In the genomic region with DNA sequence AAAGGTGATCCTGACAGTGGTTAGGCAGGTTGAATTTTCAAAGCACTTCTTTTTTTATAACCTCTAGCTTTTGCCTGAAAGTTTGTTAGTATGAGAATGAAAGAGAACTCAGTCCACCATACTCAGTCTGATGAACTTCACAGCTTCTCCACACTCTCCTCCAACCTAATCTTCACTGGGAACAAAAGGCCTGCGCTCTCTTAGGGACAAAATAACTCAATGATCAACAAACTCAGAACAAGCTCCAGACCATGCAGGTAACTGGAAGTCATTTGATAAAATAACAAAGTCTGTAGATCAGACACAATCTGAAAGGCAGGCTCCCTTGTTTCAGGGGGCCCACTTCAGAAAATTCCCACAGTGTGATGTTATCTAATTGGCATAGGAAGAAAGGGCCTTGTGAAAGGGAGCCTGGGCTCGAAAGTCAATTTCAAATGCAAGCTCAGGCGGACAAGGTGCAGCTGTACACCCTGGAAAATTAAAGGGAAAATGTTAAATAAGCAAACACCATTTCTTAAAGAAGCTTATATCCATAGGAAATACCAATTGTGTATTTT, we compare ENCODE assay signal across 17 cellular contexts.
DNase-seq lines count a peak whose midpoint lies in the region; ATAC-seq and TF ChIP-seq lines count a peak whose summit lies in the region.
"Had no signal": no experiment of that assay in that cellular context is flagged by ENCODE, and none has a peak within 500 bp of the region (broad histone marks: within the 10 kb centered on the region; RNA-seq: fewer than 3 reads in every experiment).

No MANE protein-coding gene starts in this region.

- peaks cover 10 to 27% (median 11%) of the 10 kb centered on the region in 3 donors for H3K36me3 Mint-ChIP-seq in immature natural killer cell
- peaks cover 16% of the 10 kb centered on the region for H3K36me3 Mint-ChIP-seq in neural progenitor cell
- peaks cover 24% of the 10 kb centered on the region for H3K36me3 Mint-ChIP-seq in type B pancreatic cell
- H3K36me3 Mint-ChIP-seq in stimulated activated effector memory CD8-positive, alpha-beta T cell treated with anti-CD3 and anti-CD28 coated beads, Interleukin-12 subunit alpha, Interleukin-12 subunit beta, amount 100 ng/mL, for 72 hours: peaks cover 12% of the 10 kb centered on the region

- H3K4me2 ChIP-seq in neural progenitor cell: no peak overlapping the region

- ATAC-seq in stimulated activated effector memory CD8-positive, alpha-beta T cell treated with anti-CD3 and anti-CD28 coated beads, Interleukin-12 subunit alpha, Interleukin-12 subunit beta, amount 100 ng/mL, for 72 hours: no peak

- DNase-seq in SK-N-DZ (ENCODE audit: low spot score) (peak; percentile 83), immature natural killer cell (no peak), neural progenitor cell (ENCODE audit: low spot score) (no peak), type B pancreatic cell (ENCODE audit: extremely low spot score, unreplicated experiment) (no peak), SKM-1 (lab: John Stamatoyannopoulos, UW; ENCODE audit: unreplicated experiment) (no peak), DMS 273 (lab: John Stamatoyannopoulos, UW; ENCODE audit: unreplicated experiment) (no peak)
- DNase-seq in stimulated activated effector memory CD8-positive, alpha-beta T cell treated with anti-CD3 and anti-CD28 coated beads, Interleukin-12 subunit alpha, Interleukin-12 subunit beta, amount 100 ng/mL, for 72 hours (ENCODE audit: low spot score in 2 of 2): no peak
- DNase-seq: ACHN; BE2C; C1 segment of cervical spinal cord; Caco-2; CD4-positive, alpha-beta T cell; DMS153; DMS79; GDM1; GM23248 had no signal

- H3K4me1 Mint-ChIP-seq in immature natural killer cell (peaks cover 14 to 36% of the 10 kb centered on the region in 2 donors), neural progenitor cell (no peaks in the 10 kb centered on the region), type B pancreatic cell (ENCODE audit: unreplicated experiment) (peaks cover 7% of the 10 kb centered on the region)
- H3K4me1 Mint-ChIP-seq in stimulated activated effector memory CD8-positive, alpha-beta T cell treated with anti-CD3 and anti-CD28 coated beads, Interleukin-12 subunit alpha, Interleukin-12 subunit beta, amount 100 ng/mL, for 72 hours: no peaks in the 10 kb centered on the region

- no peak overlapping the region for H3K4me3 Mint-ChIP-seq in immature natural killer cell
- H3K4me3 Mint-ChIP-seq in neural progenitor cell: no peak overlapping the region
- H3K4me3 Mint-ChIP-seq in type B pancreatic cell: no peak overlapping the region
- H3K4me3 Mint-ChIP-seq in stimulated activated effector memory CD8-positive, alpha-beta T cell treated with anti-CD3 and anti-CD28 coated beads, Interleukin-12 subunit alpha, Interleukin-12 subunit beta, amount 100 ng/mL, for 72 hours: no peak overlapping the region
- H3K4me3 Mint-ChIP-seq: CD4-positive, alpha-beta T cell had no signal

- no peaks in the 10 kb centered on the region for H4K20me1 ChIP-seq in neural progenitor cell (ENCODE audit: low read depth)

- no peaks in the 10 kb centered on the region for H3K36me3 ChIP-seq in neural progenitor cell
- H3K36me3 ChIP-seq: BE2C, HAP-1 had no signal

- H3F3A ChIP-seq in neural progenitor cell (ENCODE audit: low read depth): no peaks in the 10 kb centered on the region

- no peaks in the 10 kb centered on the region for H3K79me2 ChIP-seq in neural progenitor cell (ENCODE audit: low read depth)

- H3K9me3 Mint-ChIP-seq in immature natural killer cell: no peaks in the 10 kb centered on the region
- H3K9me3 Mint-ChIP-seq in neural progenitor cell: peaks cover 2% of the 10 kb centered on the region
- H3K9me3 Mint-ChIP-seq in type B pancreatic cell: peaks cover 6% of the 10 kb centered on the region
- H3K9me3 Mint-ChIP-seq in stimulated activated effector memory CD8-positive, alpha-beta T cell treated with anti-CD3 and anti-CD28 coated beads, Interleukin-12 subunit alpha, Interleukin-12 subunit beta, amount 100 ng/mL, for 72 hours: no peaks in the 10 kb centered on the region
- H3K9me3 Mint-ChIP-seq: CD4-positive, alpha-beta T cell had no signal

- H3K27ac ChIP-seq in neural progenitor cell: no peak overlapping the region
- H3K27ac ChIP-seq: GM23248 had no signal

- no peak for TF ChIP-seq CTCF in neural progenitor cell (IDR thresholded peaks at IDR 0.05)
- TF ChIP-seq CTCF in type B pancreatic cell (conservative IDR thresholded peaks at IDR 0.05): no peak

- H3K27me3 ChIP-seq in neural progenitor cell: no peaks in the 10 kb centered on the region
- H3K27me3 ChIP-seq: BE2C had no signal

- H3K4me3 ChIP-seq in neural progenitor cell: no peak overlapping the region
- H3K4me3 ChIP-seq: GM23248, HAP-1 had no signal

- no peak overlapping the region for H2AFZ ChIP-seq in neural progenitor cell (replicated peaks)
- H2AFZ ChIP-seq: GM23248 had no signal

- H3K27ac Mint-ChIP-seq in immature natural killer cell (peak overlapping the region in 5 of 6 donors; percentile 7 to 79 (median 46)), neural progenitor cell (peak overlapping the region; percentile 19), type B pancreatic cell (peak overlapping the region; percentile 2)
- H3K27ac Mint-ChIP-seq in stimulated activated effector memory CD8-positive, alpha-beta T cell treated with anti-CD3 and anti-CD28 coated beads, Interleukin-12 subunit alpha, Interleukin-12 subunit beta, amount 100 ng/mL, for 72 hours: no peak overlapping the region
- H3K27ac Mint-ChIP-seq: CD4-positive, alpha-beta T cell had no signal

- H3K9me3 ChIP-seq in neural progenitor cell (ENCODE audit: low read depth): no peaks in the 10 kb centered on the region
- H3K9me3 ChIP-seq: BE2C, Caco-2, HAP-1 had no signal

- no peaks in the 10 kb centered on the region for H3K4me1 ChIP-seq in neural progenitor cell
- H3K4me1 ChIP-seq: Caco-2, HAP-1 had no signal

- H3K27me3 Mint-ChIP-seq in immature natural killer cell (ENCODE audit: low read depth in 3 of 3): peaks cover 0 to 9% (median 0%) of the 10 kb centered on the region in 3 donors
- H3K27me3 Mint-ChIP-seq in neural progenitor cell (ENCODE audit: insufficient read depth, low read depth): peaks cover 2% of the 10 kb centered on the region
- H3K27me3 Mint-ChIP-seq in type B pancreatic cell: no peaks in the 10 kb centered on the region
- H3K27me3 Mint-ChIP-seq: CD4-positive, alpha-beta T cell had no signal

- H3K9ac ChIP-seq in neural progenitor cell: no peak overlapping the region
- H3K9ac ChIP-seq: GM23248 had no signal
